In genomic region chr5:135667662-135668061, GRCh38 we compare ENCODE assay signal across 22 cellular contexts.
DNase-seq lines count a peak whose midpoint lies in the region; ATAC-seq, FAIRE-seq and TF ChIP-seq lines count a peak whose summit lies in the region.
"Had no signal": no experiment of that assay in that cellular context is flagged by ENCODE, and none has a peak within 500 bp of the region (broad histone marks: within the 10 kb centered on the region; RNA-seq: fewer than 3 reads in every experiment).

No MANE protein-coding gene starts in this region.

- H3K9me3 ChIP-seq in HEK293 (ENCODE audit: control insufficient read depth, insufficient read depth, low read depth, low read length) (no peaks in the 10 kb centered on the region), K562 (replicated peaks; ENCODE audit: control insufficient read depth, insufficient read depth, low read depth, low read length) (no peaks in the 10 kb centered on the region)
- H3K9me3 ChIP-seq: Caco-2, heart right ventricle, thoracic aorta had no signal

- BruUV-seq in K562 (replicated peaks; lab: Mats Ljungman, UMichigan), result no TSS peak

- TF ChIP-seq CTCF in HEK293 (tag by site-specific recombination; IDR thresholded peaks at IDR 0.05) (no peak), K562 (IDR thresholded peaks at IDR 0.05 in 2 of 3, conservative IDR thresholded peaks at IDR 0.05 in 1 of 3; ENCODE audit: insufficient read depth in 2 of 3, low read depth in 1 of 3, low read length in 3 of 3) (no peak)

- CTCF ChIA-PET in HEK293 (lab: Yijun Ruan, JAX), result interaction anchor here (0.5 to 1.3 kb wide), 4 partner anchors 29 to 242 kb away, joined by 3 to 5 read pairs (median 4); no protein-coding TSS in a partner anchor
- CTCF ChIA-PET in K562 (lab: Yijun Ruan, JAX; ENCODE audit: low intra/inter-chr PET ratio), result no interaction called here

- FAIRE-seq in K562 (lab: Jason Lieb, UNC), result no peak
- FAIRE-seq: frontal cortex, urothelium cell line had no signal

- H3K36me3 ChIP-seq in HEK293 (ENCODE audit: control insufficient read depth in 2 of 2, insufficient read depth in 1 of 2, low read length in 2 of 2) (no peaks in the 10 kb centered on the region), K562 (ENCODE audit: control insufficient read depth, insufficient read depth, low read length) (no peaks in the 10 kb centered on the region)
- H3K36me3 ChIP-seq: heart right ventricle, thoracic aorta, WERI-Rb-1 had no signal

- DNase-seq in DMS153 (lab: John Stamatoyannopoulos, UW), result peak; percentile 16
- no peak for DNase-seq in DMS153 treated with DMSO at 0.1 percent for 48 hours (lab: John Stamatoyannopoulos, UW; ENCODE audit: unreplicated experiment)
- DNase-seq in K562 (ENCODE audit: extremely low read depth in 1 of 4, low spot score in 3 of 4), result no peak
- no peak for DNase-seq in left lobe of liver (ENCODE audit: low spot score)
- no peak for DNase-seq in stimulated activated CD4-positive, alpha-beta T cell treated with anti-CD3 and anti-CD28 coated beads, Interleukin-1b, Interleukin-23, amount 100 ng/mL, for 48 hours
- DNase-seq in MV-4-11 (lab: John Stamatoyannopoulos, UW), result no peak
- DNase-seq: activated T-cell treated with anti-CD3 and anti-CD28 coated beads, Interleukin-2, amount 50 U/mL, for 24 hours; Caco-2; dermis blood vessel endothelial cell; heart right ventricle; kidney glomerular epithelial cell; NCI-H2029 treated with DMSO at 0.1 percent for 48 hours; NCI-H526 treated with DMSO at 0.1 percent for 48 hours; T1000; WERI-Rb-1 had no signal

- H3K9me1 ChIP-seq in K562 (ENCODE audit: control insufficient read depth, insufficient read depth, low read length), result no peaks in the 10 kb centered on the region

- no peaks in the 10 kb centered on the region for H4K20me1 ChIP-seq in K562 (replicated peaks; ENCODE audit: control insufficient read depth, insufficient read depth, low read length)

- in situ Hi-C loops in K562 (cut with MboI), result no loop called here

- no peak overlapping the region for H3K4me2 ChIP-seq in K562 (ENCODE audit: insufficient read depth, low read length)

- H3K27ac ChIP-seq in HEK293 (ENCODE audit: extremely low read depth, low read depth, low read length) (no peak overlapping the region), K562 (ENCODE audit: extremely low read depth, low read depth, low read length) (no peak overlapping the region)
- H3K27ac ChIP-seq: 22Rv1, heart right ventricle, thoracic aorta, WERI-Rb-1 had no signal

- H3K79me2 ChIP-seq in K562 (ENCODE audit: control insufficient read depth, insufficient read depth, low read length), result no peaks in the 10 kb centered on the region

- H2AFZ ChIP-seq in K562 (ENCODE audit: low read depth, low read length), result no peak overlapping the region

- no peak overlapping the region for H3K9ac ChIP-seq in K562 (ENCODE audit: insufficient read depth in 1 of 2, low read depth in 2 of 2, low read length in 2 of 2)

- ATAC-seq in K562 (no peak), left lobe of liver (peak; percentile 44), HG03175 (IDR thresholded peaks at IDR 0.05; ENCODE audit: unreplicated experiment) (no peak)
- ATAC-seq: HCT116, heart right ventricle had no signal

- POLR2A ChIA-PET in HEK293 (lab: Yijun Ruan, JAX), result no interaction called here
- POLR2A ChIA-PET in K562 (lab: Yijun Ruan, JAX), result no interaction called here

- TF ChIP-seq POLR2A in K562 (conservative IDR thresholded peaks at IDR 0.05), result no peak

- no peaks in the 10 kb centered on the region; a peak in 1 of 5 replicates for H3K27me3 ChIP-seq in K562 (ENCODE audit: control insufficient read depth in 2 of 2, insufficient read depth in 2 of 2, low read length in 2 of 2)

- 0% methylated on average over 2 of the region's 2 CpGs for WGBS in K562 (ENCODE audit: insufficient coverage, low coverage, missing lambda C conversion rate)

- intact Hi-C loops in K562 (cut with micrococcal nuclease), result no loop called here

- no peak for TF ChIP-seq EP300 in K562 (IDR thresholded peaks at IDR 0.05; ENCODE audit: low read length)

- H3K4me3 ChIP-seq in HEK293 (ENCODE audit: low read depth, low read length), result no peak overlapping the region
- H3K4me3 ChIP-seq in K562, result no peak overlapping the region
- H3K4me3 ChIP-seq: heart right ventricle, thoracic aorta had no signal

- H3K4me1 ChIP-seq in HEK293 (ENCODE audit: control insufficient read depth, insufficient read depth, low read length) (no peaks in the 10 kb centered on the region; the same call in 1 of the 2 replicates), K562 (replicated peaks in 1 of 2; ENCODE audit: control insufficient read depth in 2 of 2, insufficient read depth in 2 of 2, low read length in 2 of 2) (no peaks in the 10 kb centered on the region)
- H3K4me1 ChIP-seq: heart right ventricle had no signal

- no peak for TF ChIP-seq RAD21 in K562 (CRISPR knock-in tag; conservative IDR thresholded peaks at IDR 0.05 in 1 of 2, IDR thresholded peaks at IDR 0.05 in 1 of 2)

TF ChIP-seq in HEK293, 187 proteins besides CTCF, POLR2A, EP300 and RAD21 (continues in another document):
- TF ChIP-seq ZNF335 (tag by site-specific recombination; conservative IDR thresholded peaks at IDR 0.05), result 0 out of 2 replicates have a peak, but pooled peaks have one; percentile 24
- TF ChIP-seq ZBTB7A (tag by site-specific recombination; IDR thresholded peaks at IDR 0.05; ENCODE audit: low read depth), result no peak
- no peak for TF ChIP-seq PRDM4 (tag by site-specific recombination; IDR thresholded peaks at IDR 0.05)
- TF ChIP-seq ZNF645 (tag by site-specific recombination; IDR thresholded peaks at IDR 0.05), result no peak
- no peak for TF ChIP-seq KLF9 (tag by site-specific recombination; IDR thresholded peaks at IDR 0.05; ENCODE audit: low read depth)
- TF ChIP-seq SCRT1 (tag by site-specific recombination; IDR thresholded peaks at IDR 0.05; ENCODE audit: borderline replicate concordance), result no peak

TF ChIP-seq in K562, 482 proteins besides CTCF, POLR2A, EP300 and RAD21:
- no peak for TF ChIP-seq PHTF2 (CRISPR knock-in tag; IDR thresholded peaks at IDR 0.05)
- TF ChIP-seq MBD1 (CRISPR knock-in tag; IDR thresholded peaks at IDR 0.05), result no peak
- TF ChIP-seq ZNF695 (CRISPR knock-in tag; IDR thresholded peaks at IDR 0.05), result no peak
- peak; percentile 61 for TF ChIP-seq CEBPG (CRISPR knock-in tag; IDR thresholded peaks at IDR 0.05)
- peak in 1 of 2 experiments; percentile 64; a peak in 2 of 4 replicates for TF ChIP-seq CEBPG (tag; conservative IDR thresholded peaks at IDR 0.05 in 1 of 2, IDR thresholded peaks at IDR 0.05 in 1 of 2)
- TF ChIP-seq ATF3 (IDR thresholded peaks at IDR 0.05), result peak; percentile 46
- no peak for TF ChIP-seq ATF3 (CRISPR knock-in tag; conservative IDR thresholded peaks at IDR 0.05)
- TF ChIP-seq HOMEZ (CRISPR knock-in tag; IDR thresholded peaks at IDR 0.05), result no peak
- no peak for TF ChIP-seq IRF9 (tag; IDR thresholded peaks at IDR 0.05)
- 0 out of 2 replicates have a peak, but pooled peaks have one; percentile 22 for TF ChIP-seq L3MBTL2 (IDR thresholded peaks at IDR 0.05)
- TF ChIP-seq HOXB6 (CRISPR knock-in tag; IDR thresholded peaks at IDR 0.05; ENCODE audit: borderline replicate concordance), result no peak
